ENCODE assay signal across 6 cellular contexts in the genomic region with DNA sequence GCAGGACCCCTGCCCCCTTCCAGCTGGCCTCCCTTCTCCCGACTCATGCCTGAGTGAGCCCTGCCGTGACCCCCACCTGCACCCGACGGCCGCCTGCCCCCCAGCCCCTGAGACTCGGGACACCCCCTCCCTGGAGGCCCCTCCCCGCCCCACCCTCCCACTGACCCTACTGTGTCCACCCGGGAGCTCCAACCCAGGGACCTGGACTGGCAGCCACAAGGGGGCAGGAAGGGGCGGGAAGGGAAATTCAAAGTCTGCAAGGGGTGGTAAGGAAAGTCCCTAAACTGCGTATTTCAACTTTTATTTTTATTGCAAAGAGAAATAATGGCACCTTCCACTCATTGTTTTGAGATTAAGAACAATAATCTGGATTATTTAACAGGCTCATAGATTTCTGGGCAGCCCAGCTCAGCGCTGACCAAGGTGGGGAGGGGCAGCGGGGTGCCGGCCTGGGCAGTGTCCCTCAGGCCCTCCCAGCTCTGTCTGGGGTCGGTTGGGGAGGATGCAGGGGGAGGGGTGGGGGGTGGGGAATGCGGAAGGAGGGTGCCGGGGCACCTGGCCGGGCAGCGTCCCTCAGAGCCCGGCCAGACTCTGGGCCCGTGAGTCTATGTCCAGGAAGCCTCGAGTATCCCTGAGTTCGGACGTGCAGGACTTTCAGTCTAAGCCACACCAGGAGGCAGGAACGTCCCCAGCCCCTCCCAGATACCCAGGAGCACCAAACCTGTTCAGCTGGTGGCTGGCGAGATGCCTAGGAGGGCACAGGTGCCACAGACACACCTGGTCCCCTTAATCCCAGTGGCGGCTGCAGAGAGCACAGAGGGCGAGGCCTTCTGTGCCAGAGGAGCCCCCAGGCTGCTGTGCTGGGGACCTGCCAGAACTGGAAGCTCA. TPM values are rescaled to one million over a fixed set of nuclear protein-coding genes. Genes with fewer than 3 reads are reported as not detected.
DNase-seq lines count a peak whose midpoint lies in the region; ATAC-seq and TF ChIP-seq lines count a peak whose summit lies in the region.

No MANE protein-coding gene starts in this region.

- CTCF ChIA-PET in CD4-positive, alpha-beta T cell (lab: Charles Lee): interaction anchor here (0.8 to 2.9 kb wide), 21 partner anchors 10 to 442 kb away, joined by 3 to 18 read pairs (median 5); partner anchors contain the start of genes GMEB2, HELZ2, PPDPF and PRPF6

- H3K4me3 ChIP-seq in coronary artery: peak overlapping the region; percentile 60

- H3K9me3 ChIP-seq in CD4-positive, alpha-beta T cell (ENCODE audit: control insufficient read depth, low read length): no peaks in the 10 kb centered on the region

- no peaks in the 10 kb centered on the region for H3K9me3 Mint-ChIP-seq in CD4-positive, alpha-beta T cell

- intact Hi-C loops in CD4-positive, alpha-beta T cell (cut with DNase I, micrococcal nuclease): loop anchor here (1.0 to 5.0 kb wide), 16 partner anchors 14 to 584 kb away; partner anchors contain the start of genes RTEL1 (in 1 of the 2), SAMD10 (in 1 of the 2) and TPD52L2 (in 1 of the 2)
- intact Hi-C loops in sciatic nerve (cut with DNase I): loop anchor here (5.0 to 10.0 kb wide), 2 partner anchors 326 to 439 kb away; partner anchors contain the start of genes ABHD16B, SAMD10 and TPD52L2

- POLR2A ChIA-PET in CD4-positive, alpha-beta T cell (lab: Charles Lee): interaction anchor here (0.7 to 3.9 kb wide), 25 partner anchors 8 to 519 kb away, joined by 3 to 71 read pairs (median 6); partner anchors contain the start of genes ARFRP1, GMEB2, HELZ2 and LIME1

- peak; percentile 42 for TF ChIP-seq CTCF in CD4-positive, alpha-beta T cell (IDR thresholded peaks at IDR 0.05)
- peak; percentile 9 for TF ChIP-seq CTCF in coronary artery (IDR thresholded peaks at IDR 0.05)

- H3K27ac ChIP-seq in CD4-positive, alpha-beta T cell (ENCODE audit: low read depth, low read length): peak overlapping the region; percentile 59
- H3K27ac ChIP-seq in coronary artery: peak overlapping the region in 1 of 2 donors; percentile 56

- peak overlapping the region; percentile 80 for H3K4me3 Mint-ChIP-seq in CD4-positive, alpha-beta T cell

- H3K4me1 Mint-ChIP-seq in CD4-positive, alpha-beta T cell (ENCODE audit: low read depth): peaks cover 16% of the 10 kb centered on the region

- H3K27ac Mint-ChIP-seq in CD4-positive, alpha-beta T cell: peak overlapping the region; percentile 78

- no peaks in the 10 kb centered on the region for H3K36me3 Mint-ChIP-seq in CD4-positive, alpha-beta T cell (ENCODE audit: low read depth)

- peak in 5 of 10 experiments; percentile 20 to 52 (median 33) for DNase-seq in CD4-positive, alpha-beta T cell
- DNase-seq in NCI-H1417 treated with DMSO at 0.1 percent for 48 hours (lab: John Stamatoyannopoulos, UW) (peak; percentile 60), coronary artery (ENCODE audit: low spot score) (no peak), sciatic nerve (ENCODE audit: low spot score) (no peak), foreskin melanocyte (no peak), NCI-H446 treated with DMSO at 0.1 percent for 48 hours (lab: John Stamatoyannopoulos, UW) (no peak)

- H3K27me3 Mint-ChIP-seq in CD4-positive, alpha-beta T cell: no peaks in the 10 kb centered on the region

- no peaks in the 10 kb centered on the region for H3K27me3 ChIP-seq in CD4-positive, alpha-beta T cell (ENCODE audit: control insufficient read depth, insufficient read depth, low read length)

- peak; percentile 15 for ATAC-seq in CD4-positive, alpha-beta T cell (ENCODE audit: poor library complexity)
- peak; percentile 22 for ATAC-seq in sciatic nerve

RNA-seq across cellular contexts. Expression of gene PTK6, which starts 1.3 kb away (rescaled TPM):
- total RNA-seq in CD4-positive, alpha-beta T cell: under 1 TPM; 0.19 to 0.22 TPM
- total RNA-seq in sciatic nerve: 0.13 TPM

RNA-seq across cellular contexts. Expression of gene SRMS, which starts 9.1 kb away (rescaled TPM):
- not detected for total RNA-seq in CD4-positive, alpha-beta T cell
- total RNA-seq in sciatic nerve: not detected

RNA-seq across cellular contexts. Expression of gene FNDC11, which starts 15.5 kb away (rescaled TPM):
- total RNA-seq in CD4-positive, alpha-beta T cell: 1 to 10 TPM; 1.7 to 1.8 TPM
- 0.94 TPM for total RNA-seq in sciatic nerve

RNA-seq across cellular contexts. Expression of gene PPDPF, which starts 17.9 kb away (rescaled TPM):
- 100 to 1,000 TPM; 249 to 251 TPM for total RNA-seq in CD4-positive, alpha-beta T cell
- 257 TPM for total RNA-seq in sciatic nerve

RNA-seq across cellular contexts. Expression of gene HELZ2, which starts 35.6 kb away (rescaled TPM):
- 10 to 100 TPM; 57.7 to 59.6 TPM for total RNA-seq in CD4-positive, alpha-beta T cell
- 21.4 TPM for total RNA-seq in sciatic nerve
